32 cellular contexts compared by ENCODE assay signal in the genomic region with DNA sequence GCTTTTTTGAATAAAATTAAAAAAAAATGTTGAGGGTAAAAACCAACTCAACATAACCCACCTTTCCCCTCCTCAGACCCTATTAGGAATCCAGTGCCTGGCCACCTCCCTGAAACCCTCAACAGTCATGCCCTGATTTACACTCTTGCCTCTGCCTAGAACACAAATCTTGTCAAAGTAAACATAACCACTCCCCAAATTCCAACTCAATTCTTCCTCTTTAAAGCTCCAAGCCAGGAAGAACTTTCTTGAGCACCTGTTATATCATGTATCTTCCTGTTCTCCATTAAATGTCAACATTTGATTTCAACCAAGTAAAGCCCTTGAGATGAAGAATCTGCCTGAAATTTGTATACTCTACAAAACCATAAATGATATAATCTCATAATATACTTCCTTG. TPM values are rescaled to one million over a fixed set of nuclear protein-coding genes. Genes with fewer than 3 reads are reported as not detected.
A peak's percentile ranks its signal among the peaks of the same experiment; 100 is the strongest.
DNase-seq lines count a peak whose midpoint lies in the region; ATAC-seq and TF ChIP-seq lines count a peak whose summit lies in the region.
"Had no signal": no experiment of that assay in that cellular context is flagged by ENCODE, and none has a peak within 500 bp of the region (broad histone marks: within the 10 kb centered on the region; RNA-seq: fewer than 3 reads in every experiment).

No MANE protein-coding gene starts in this region.

- peaks cover 23% of the 10 kb centered on the region for H3K36me3 Mint-ChIP-seq in activated naive CD4-positive, alpha-beta T cell treated with anti-CD3 and anti-CD28 coated beads, Interleukin-2, amount 50 U/mL, for 24 hours
- H3K36me3 Mint-ChIP-seq in activated naive CD4-positive, alpha-beta T cell treated with anti-CD3 and anti-CD28 coated beads, Interleukin-2, amount 10 ng/mL, durations not matched to agents 7 days and 5 days: peaks cover 60% of the 10 kb centered on the region
- H3K36me3 Mint-ChIP-seq in stimulated activated memory B cell treated with anti-CD40 and anti-IgM and Interleukin-4, amounts not matched to agents 10 μg/mL and 1 μg/mL and 100 μg/mL, for 72 hours: peaks cover 60% of the 10 kb centered on the region

- intact Hi-C loops in left colon (cut with DNase I, micrococcal nuclease): no loop called here

- CTCF ChIA-PET in activated naive CD4-positive, alpha-beta T cell treated with anti-CD3 and anti-CD28 coated beads, Interleukin-2, amount 10 ng/mL, durations not matched to agents 7 days and 5 days (lab: Charles Lee): interaction anchor here (1.7 kb wide), 1 partner anchor 8 kb away, joined by 4 read pairs; no protein-coding TSS in a partner anchor

- H3K4me1 Mint-ChIP-seq in activated naive CD4-positive, alpha-beta T cell treated with anti-CD3 and anti-CD28 coated beads, Interleukin-2, amount 50 U/mL, for 24 hours: peaks cover 26% of the 10 kb centered on the region
- peaks cover 15% of the 10 kb centered on the region for H3K4me1 Mint-ChIP-seq in activated naive CD4-positive, alpha-beta T cell treated with anti-CD3 and anti-CD28 coated beads, Interleukin-2, amount 10 ng/mL, durations not matched to agents 7 days and 5 days
- no peaks in the 10 kb centered on the region for H3K4me1 Mint-ChIP-seq in stimulated activated memory B cell treated with anti-CD40 and anti-IgM and Interleukin-4, amounts not matched to agents 10 μg/mL and 1 μg/mL and 100 μg/mL, for 72 hours

- peak overlapping the region; percentile 32 for H3K27ac Mint-ChIP-seq in activated naive CD4-positive, alpha-beta T cell treated with anti-CD3 and anti-CD28 coated beads, Interleukin-2, amount 50 U/mL, for 24 hours
- no peak overlapping the region for H3K27ac Mint-ChIP-seq in activated naive CD4-positive, alpha-beta T cell treated with anti-CD3 and anti-CD28 coated beads, Interleukin-2, amount 10 ng/mL, durations not matched to agents 7 days and 5 days
- H3K27ac Mint-ChIP-seq in stimulated activated memory B cell treated with anti-CD40 and anti-IgM and Interleukin-4, amounts not matched to agents 10 μg/mL and 1 μg/mL and 100 μg/mL, for 72 hours: peak overlapping the region; percentile 8
- H3K27ac Mint-ChIP-seq: activated CD4-positive, alpha-beta T cell treated with anti-CD3 and anti-CD28 coated beads, Interleukin-2, amount 10 ng/mL, durations not matched to agents 24 days and 14 days; activated T-helper 17 cell treated with anti-CD3 and anti-CD28 coated beads, Interleukin-2, amount 50 U/mL, for 72 hours had no signal

- H3K4me3 Mint-ChIP-seq in activated naive CD4-positive, alpha-beta T cell treated with anti-CD3 and anti-CD28 coated beads, Interleukin-2, amount 50 U/mL, for 24 hours: no peak overlapping the region
- H3K4me3 Mint-ChIP-seq in activated naive CD4-positive, alpha-beta T cell treated with anti-CD3 and anti-CD28 coated beads, Interleukin-2, amount 10 ng/mL, durations not matched to agents 7 days and 5 days: no peak overlapping the region
- no peak overlapping the region for H3K4me3 Mint-ChIP-seq in stimulated activated memory B cell treated with anti-CD40 and anti-IgM and Interleukin-4, amounts not matched to agents 10 μg/mL and 1 μg/mL and 100 μg/mL, for 72 hours
- H3K4me3 Mint-ChIP-seq: activated CD4-positive, alpha-beta T cell treated with anti-CD3 and anti-CD28 coated beads, Interleukin-2, amount 10 ng/mL, durations not matched to agents 24 days and 14 days; activated T-helper 17 cell treated with anti-CD3 and anti-CD28 coated beads, Interleukin-2, amount 50 U/mL, for 72 hours had no signal

- H3K27ac ChIP-seq in VCaP (peak overlapping the region; percentile 61; the same call in 1 of the 2 replicates), caudate nucleus (ENCODE audit: low read depth, low read length) (no peak overlapping the region)
- H3K27ac ChIP-seq: breast epithelium, gastroesophageal sphincter, neutrophil, spleen, uterus, WERI-Rb-1 had no signal

- no peak for DNase-seq in activated naive CD4-positive, alpha-beta T cell treated with anti-CD3 and anti-CD28 coated beads, Interleukin-2, amount 10 ng/mL, durations not matched to agents 7 days and 5 days
- DNase-seq in left colon (no peak), UCSD-AML1 (lab: John Stamatoyannopoulos, UW; ENCODE audit: unreplicated experiment) (no peak), caudate nucleus (lab: John Stamatoyannopoulos, UW) (no peak)
- DNase-seq: activated CD4-positive, alpha-beta T cell treated with anti-CD3 and anti-CD28 coated beads, Interleukin-2, amount 10 ng/mL, durations not matched to agents 24 days and 14 days; activated naive CD4-positive, alpha-beta T cell treated with anti-CD3 and anti-CD28 coated beads, Interleukin-2, amount 50 U/mL, for 16 hours; anterior cingulate cortex; BE2C; effector CD4-positive, alpha-beta T cell; HCEC 1CT; IMR-90; kidney glomerular epithelial cell; NCI-H1436 treated with DMSO at 0.1 percent for 48 hours; NCI-H2107; NCI-H345; posterior cingulate gyrus; right cardiac atrium; SHP77 treated with DMSO at 0.1 percent for 48 hours; spleen; stimulated activated CD4-positive, alpha-beta T cell treated with anti-CD3 and anti-CD28 coated beads, Interleukin-2, amount 100 ng/mL, for 24 hours; stomach; T-helper 9 cell; uterus; WERI-Rb-1 had no signal

- H3K27me3 Mint-ChIP-seq in activated naive CD4-positive, alpha-beta T cell treated with anti-CD3 and anti-CD28 coated beads, Interleukin-2, amount 50 U/mL, for 24 hours: no peaks in the 10 kb centered on the region
- H3K27me3 Mint-ChIP-seq in activated naive CD4-positive, alpha-beta T cell treated with anti-CD3 and anti-CD28 coated beads, Interleukin-2, amount 10 ng/mL, durations not matched to agents 7 days and 5 days: no peaks in the 10 kb centered on the region
- H3K27me3 Mint-ChIP-seq in stimulated activated memory B cell treated with anti-CD40 and anti-IgM and Interleukin-4, amounts not matched to agents 10 μg/mL and 1 μg/mL and 100 μg/mL, for 72 hours: no peaks in the 10 kb centered on the region
- H3K27me3 Mint-ChIP-seq: activated CD4-positive, alpha-beta T cell treated with anti-CD3 and anti-CD28 coated beads, Interleukin-2, amount 10 ng/mL, durations not matched to agents 24 days and 14 days; activated T-helper 17 cell treated with anti-CD3 and anti-CD28 coated beads, Interleukin-2, amount 50 U/mL, for 72 hours had no signal

- no peak for TF ChIP-seq CTCF in VCaP (conservative IDR thresholded peaks at IDR 0.05)

- H3K9me3 Mint-ChIP-seq in activated naive CD4-positive, alpha-beta T cell treated with anti-CD3 and anti-CD28 coated beads, Interleukin-2, amount 50 U/mL, for 24 hours: no peaks in the 10 kb centered on the region
- no peaks in the 10 kb centered on the region for H3K9me3 Mint-ChIP-seq in activated naive CD4-positive, alpha-beta T cell treated with anti-CD3 and anti-CD28 coated beads, Interleukin-2, amount 10 ng/mL, durations not matched to agents 7 days and 5 days
- H3K9me3 Mint-ChIP-seq in stimulated activated memory B cell treated with anti-CD40 and anti-IgM and Interleukin-4, amounts not matched to agents 10 μg/mL and 1 μg/mL and 100 μg/mL, for 72 hours: no peaks in the 10 kb centered on the region
- H3K9me3 Mint-ChIP-seq: activated CD4-positive, alpha-beta T cell treated with anti-CD3 and anti-CD28 coated beads, Interleukin-2, amount 10 ng/mL, durations not matched to agents 24 days and 14 days; activated T-helper 17 cell treated with anti-CD3 and anti-CD28 coated beads, Interleukin-2, amount 50 U/mL, for 72 hours had no signal

- ATAC-seq in left colon: peak; percentile 50
- ATAC-seq in stimulated activated memory B cell treated with anti-CD40 and anti-IgM and Interleukin-4, amounts not matched to agents 10 μg/mL and 1 μg/mL and 100 μg/mL, for 72 hours: no peak
- ATAC-seq in GM21526 (IDR thresholded peaks at IDR 0.05; ENCODE audit: low FRiP score, unreplicated experiment): no peak
- ATAC-seq: activated T-helper 17 cell treated with anti-CD3 and anti-CD28 coated beads, Interleukin-2, amount 50 U/mL, for 72 hours; gastroesophageal sphincter; right cardiac atrium had no signal

RNA-seq across cellular contexts. Expression of a gene that starts 58.7 kb away (rescaled TPM):
- total RNA-seq in left colon: 10 to 100 TPM; 23.6 to 26.0 TPM
